ENCODE assay signal across 14 cellular contexts in genomic region chr12:114136656-114137055, GRCh38.
DNase-seq lines count a peak whose midpoint lies in the region; ATAC-seq and TF ChIP-seq lines count a peak whose summit lies in the region.
"Had no signal": no experiment of that assay in that cellular context is flagged by ENCODE, and none has a peak within 500 bp of the region (broad histone marks: within the 10 kb centered on the region; RNA-seq: fewer than 3 reads in every experiment).

No MANE protein-coding gene starts in this region.

- H3K4me2 ChIP-seq in hepatocyte = no peak overlapping the region

- ATAC-seq in GM18861 (IDR thresholded peaks at IDR 0.05; ENCODE audit: unreplicated experiment) = no peak
- ATAC-seq: CD8-positive, alpha-beta T cell; GM12878 had no signal

- H3K4me3 ChIP-seq in hepatocyte = no peak overlapping the region
- H3K4me3 ChIP-seq: GM12878, HAP-1 had no signal

- DNase-seq in AG20443 (ENCODE audit: low spot score) (peak; percentile 22), epidermal melanocyte (ENCODE audit: insufficient read length, low spot score) (peak; percentile 64), hepatocyte (ENCODE audit: low spot score) (peak; percentile 18), NOMO-1 treated with dmso at 0.1 percent for 144 hours (lab: John Stamatoyannopoulos, UW; ENCODE audit: unreplicated experiment) (no peak), kidney tubule cell (ENCODE audit: low spot score) (no peak)
- DNase-seq: C1 segment of cervical spinal cord; Caco-2; CD8-positive, alpha-beta T cell; DMS153; DND-41; GOT3 had no signal

- H3K79me2 ChIP-seq in hepatocyte = no peaks in the 10 kb centered on the region

- H2AFZ ChIP-seq in hepatocyte = no peak overlapping the region

- H4K20me1 ChIP-seq in hepatocyte (ENCODE audit: insufficient read depth, poor library complexity, severe bottlenecking) = no peaks in the 10 kb centered on the region

- peak overlapping the region; percentile 15 for H3K27ac ChIP-seq in hepatocyte

- 54% methylated on average over 3 of the region's 3 CpGs for WGBS in hepatocyte (ENCODE audit: low lambda C conversion rate, missing lambda C conversion rate)

- H3K9me2 ChIP-seq in hepatocyte (replicated peaks; ENCODE audit: insufficient read depth) = no peaks in the 10 kb centered on the region

- no peaks in the 10 kb centered on the region for H3K9me3 ChIP-seq in hepatocyte (ENCODE audit: low read depth)
- H3K9me3 ChIP-seq: Caco-2, HAP-1 had no signal

- H3K36me3 ChIP-seq in hepatocyte (replicated peaks; ENCODE audit: insufficient read depth, low read depth) = no peaks in the 10 kb centered on the region
- H3K36me3 ChIP-seq: HAP-1 had no signal

- H3K27me3 ChIP-seq in hepatocyte = no peaks in the 10 kb centered on the region

- no peak for TF ChIP-seq CTCF in hepatocyte (IDR thresholded peaks at IDR 0.05; ENCODE audit: poor library complexity)

- no peaks in the 10 kb centered on the region for H3K4me1 ChIP-seq in hepatocyte (ENCODE audit: insufficient read depth)
- H3K4me1 ChIP-seq: HAP-1 had no signal

Comparison
In these comparisons a context has a peak if more than half of its experiments do, and no peak if none do; other contexts are left out.
1. DNase-seq: peak in AG20443 (single experiment), epidermal melanocyte (single experiment) and hepatocyte (single experiment); none in NOMO-1 treated with dmso at 0.1 percent for 144 hours (single experiment) and kidney tubule cell (single experiment).